In genomic region chr2:196244516-196244915, GRCh38 we compare ENCODE assay signal across 12 cellular contexts.
"Had no signal": no experiment of that assay in that cellular context is flagged by ENCODE, and none has a peak within 500 bp of the region (broad histone marks: within the 10 kb centered on the region; RNA-seq: fewer than 3 reads in every experiment).

No MANE protein-coding gene starts in this region.

- H3K27me3 ChIP-seq: neutrophil, upper lobe of right lung had no signal

- H3K9me3 ChIP-seq: neutrophil, upper lobe of right lung had no signal

- H3K4me3 ChIP-seq: upper lobe of right lung had no signal

- ATAC-seq: activated CD4-positive, CD25-positive, alpha-beta regulatory T cell treated with anti-CD3 and anti-CD28 coated beads, Interleukin-2, amount 50 U/mL, for 24 hours; left ventricle myocardium superior; right cardiac atrium; stimulated activated effector memory CD8-positive, alpha-beta T cell treated with anti-CD3 and anti-CD28 coated beads, Interleukin-12 subunit alpha, Interleukin-12 subunit beta, amount 100 ng/mL, for 72 hours; T-helper 17 cell; upper lobe of right lung had no signal

- H3K36me3 ChIP-seq: neutrophil, upper lobe of right lung had no signal

- H3K27ac Mint-ChIP-seq: stimulated activated effector memory CD8-positive, alpha-beta T cell treated with anti-CD3 and anti-CD28 coated beads, Interleukin-12 subunit alpha, Interleukin-12 subunit beta, amount 100 ng/mL, for 72 hours had no signal

- H3K27ac ChIP-seq: upper lobe of right lung had no signal

- H3K27me3 Mint-ChIP-seq: activated naive CD4-positive, alpha-beta T cell treated with anti-CD3 and anti-CD28 coated beads, Interleukin-2, amount 50 U/mL, for 24 hours; T-helper 17 cell had no signal

- DNase-seq: activated effector memory CD4-positive, alpha-beta T cell treated with Interleukin-2 at 50 U/mL for 16 hours; anterior cingulate cortex; hippocampal formation; left ventricle myocardium superior; mesendoderm; right cardiac atrium; T-helper 17 cell; upper lobe of right lung had no signal

- H3K9me3 Mint-ChIP-seq: activated naive CD4-positive, alpha-beta T cell treated with anti-CD3 and anti-CD28 coated beads, Interleukin-2, amount 50 U/mL, for 24 hours; stimulated activated effector memory CD8-positive, alpha-beta T cell treated with anti-CD3 and anti-CD28 coated beads, Interleukin-12 subunit alpha, Interleukin-12 subunit beta, amount 100 ng/mL, for 72 hours had no signal

- H3K4me3 Mint-ChIP-seq: activated naive CD4-positive, alpha-beta T cell treated with anti-CD3 and anti-CD28 coated beads, Interleukin-2, amount 50 U/mL, for 24 hours; stimulated activated effector memory CD8-positive, alpha-beta T cell treated with anti-CD3 and anti-CD28 coated beads, Interleukin-12 subunit alpha, Interleukin-12 subunit beta, amount 100 ng/mL, for 72 hours; T-helper 17 cell had no signal
